ENCODE assay signal across 14 cellular contexts in the genomic region with DNA sequence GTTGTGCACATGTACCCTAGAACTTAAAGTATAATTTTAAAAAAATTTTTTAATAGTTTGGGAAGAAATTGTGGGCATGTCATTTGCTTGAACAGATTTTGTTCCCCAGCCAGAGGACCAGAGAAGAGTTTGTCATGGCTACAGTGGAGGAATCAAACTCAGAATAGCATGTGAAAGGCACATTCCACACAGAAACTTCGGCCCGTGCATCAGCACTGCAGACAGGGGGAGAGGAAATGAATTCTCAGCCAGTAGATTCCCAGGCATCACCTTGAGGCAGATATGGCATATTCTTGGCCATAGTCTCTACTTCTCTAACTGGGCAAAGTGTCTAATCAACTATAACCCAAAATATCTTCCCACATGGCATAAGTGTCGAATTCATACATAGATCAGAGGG.
DNase-seq lines count a peak whose midpoint lies in the region; ATAC-seq and TF ChIP-seq lines count a peak whose summit lies in the region.
"Had no signal": no experiment of that assay in that cellular context is flagged by ENCODE, and none has a peak within 500 bp of the region (broad histone marks: within the 10 kb centered on the region; RNA-seq: fewer than 3 reads in every experiment).

No MANE protein-coding gene starts in this region.

- no peak for ATAC-seq in gastrocnemius medialis
- ATAC-seq: stimulated activated naive CD8-positive, alpha-beta T cell treated with anti-CD3 and anti-CD28 coated beads, Interleukin-15, Interleukin-2, amounts not matched to agents 100 U/mL and 50 U/mL, for 24 hours had no signal

- no peaks in the 10 kb centered on the region for H3K9me2 ChIP-seq in Karpas-422 (replicated peaks; ENCODE audit: insufficient read depth, low read length)

- H3K4me2 ChIP-seq in Karpas-422 (ENCODE audit: low read depth, low read length, poor library complexity, severe bottlenecking), result no peak overlapping the region

- H3K9me3 Mint-ChIP-seq in T-helper 2 cell treated with Interferon-gamma antibody and Interleukin-4, amounts not matched to agents 5 μg/mL and 100 μg/mL, for 36 hours, result no peaks in the 10 kb centered on the region

- peak overlapping the region; percentile 83 for H3K27ac Mint-ChIP-seq in T-helper 2 cell treated with Interferon-gamma antibody and Interleukin-4, amounts not matched to agents 5 μg/mL and 100 μg/mL, for 36 hours

- H3K27me3 ChIP-seq in Karpas-422 (ENCODE audit: low read length) (no peaks in the 10 kb centered on the region), gastrocnemius medialis (no peaks in the 10 kb centered on the region)
- H3K27me3 ChIP-seq: left lung had no signal

- no peaks in the 10 kb centered on the region for H3K27me3 Mint-ChIP-seq in T-helper 2 cell treated with Interferon-gamma antibody and Interleukin-4, amounts not matched to agents 5 μg/mL and 100 μg/mL, for 36 hours (ENCODE audit: low read depth)

- H3K9ac ChIP-seq in Karpas-422 (ENCODE audit: low read length), result no peak overlapping the region

- TF ChIP-seq CTCF in choroid plexus epithelial cell (conservative IDR thresholded peaks at IDR 0.05; ENCODE audit: low read depth, low read length), result peak; percentile 36
- no peak for TF ChIP-seq CTCF in gastrocnemius medialis (IDR thresholded peaks at IDR 0.05 in 4 of 5, conservative IDR thresholded peaks at IDR 0.05 in 1 of 5)
- no peak for TF ChIP-seq CTCF in GM10266 (IDR thresholded peaks at IDR 0.05; ENCODE audit: control insufficient read depth, insufficient read depth, low read depth, missing control alignments)

- H3K4me3 ChIP-seq in Karpas-422 (ENCODE audit: low read length) (no peak overlapping the region), choroid plexus epithelial cell (ENCODE audit: low read depth, low read length) (no peak overlapping the region), gastrocnemius medialis (no peak overlapping the region)
- H3K4me3 ChIP-seq: K562, left lung had no signal

- intact Hi-C loops in gastrocnemius medialis (cut with DNase I; ENCODE audit: low total_unique reads), result loop anchor here (5.0 kb wide), 3 partner anchors 88 to 363 kb away; no protein-coding TSS in a partner anchor

- H3K4me3 Mint-ChIP-seq in T-helper 2 cell treated with Interferon-gamma antibody and Interleukin-4, amounts not matched to agents 5 μg/mL and 100 μg/mL, for 36 hours, result no peak overlapping the region

- no peak for TF ChIP-seq POLR2A in gastrocnemius medialis (IDR thresholded peaks at IDR 0.05)

- H4K20me1 ChIP-seq in Karpas-422 (ENCODE audit: insufficient read depth, low read depth, low read length), result no peaks in the 10 kb centered on the region

- peak overlapping the region; percentile 47 for H3K27ac ChIP-seq in Karpas-422 (ENCODE audit: low read length)
- peak overlapping the region; percentile 19 to 81 (median 73) for H3K27ac ChIP-seq in gastrocnemius medialis

- in situ Hi-C loops in gastrocnemius medialis (cut with MboI; ENCODE audit: low sequenced_read_pairs in 4 of 4), result loop anchor here in 3 of 4 donors (5.0 to 25.0 kb wide), 3 partner anchors 258 to 663 kb away; no protein-coding TSS in a partner anchor

- DNase-seq in T-helper 2 cell treated with Interferon-gamma antibody and Interleukin-4, amounts not matched to agents 5 μg/mL and 100 μg/mL, for 36 hours (ENCODE audit: low spot score), result no peak
- no peak for DNase-seq in T-helper 2 cell
- DNase-seq in Karpas-422, result no peak
- peak; percentile 56 for DNase-seq in choroid plexus epithelial cell (ENCODE audit: low read depth)
- DNase-seq in gastrocnemius medialis, result no peak
- DNase-seq in glomerular visceral epithelial cell (ENCODE audit: extremely low spot score), result no peak
- no peak for DNase-seq in GM19240 (ENCODE audit: insufficient read length, low spot score)
- no peak for DNase-seq in GM10266 (ENCODE audit: extremely low spot score)
- DNase-seq: activated T-cell treated with anti-CD3 and anti-CD28 coated beads, Interleukin-2, amount 50 U/mL, for 48 hours; left lung; NCI-H2081 treated with DMSO at 0.1 percent for 48 hours; stimulated activated CD4-positive, alpha-beta T cell treated with anti-CD3 and anti-CD28 coated beads, Interleukin-2, amount 100 ng/mL, for 48 hours; stimulated activated naive CD8-positive, alpha-beta T cell treated with anti-CD3 and anti-CD28 coated beads, Interleukin-15, Interleukin-2, amounts not matched to agents 100 U/mL and 50 U/mL, for 24 hours had no signal

- peaks cover 90% of the 10 kb centered on the region for H3K4me1 Mint-ChIP-seq in T-helper 2 cell treated with Interferon-gamma antibody and Interleukin-4, amounts not matched to agents 5 μg/mL and 100 μg/mL, for 36 hours (ENCODE audit: low read depth)

- H3K36me3 ChIP-seq in Karpas-422 (ENCODE audit: insufficient read depth, low read length), result no peaks in the 10 kb centered on the region
- H3K36me3 ChIP-seq in gastrocnemius medialis, result no peaks in the 10 kb centered on the region
- H3K36me3 ChIP-seq: left lung had no signal

- peaks cover 91% of the 10 kb centered on the region for H3K4me1 ChIP-seq in Karpas-422 (ENCODE audit: low read length)
- peaks cover 27 to 67% of the 10 kb centered on the region in 2 donors for H3K4me1 ChIP-seq in gastrocnemius medialis

- H3K79me2 ChIP-seq in Karpas-422 (ENCODE audit: low read length), result no peaks in the 10 kb centered on the region

- H3K9me3 ChIP-seq in Karpas-422 (ENCODE audit: low read length) (no peaks in the 10 kb centered on the region), gastrocnemius medialis (no peaks in the 10 kb centered on the region)
- H3K9me3 ChIP-seq: left lung had no signal

- peaks cover 56% of the 10 kb centered on the region for H3K36me3 Mint-ChIP-seq in T-helper 2 cell treated with Interferon-gamma antibody and Interleukin-4, amounts not matched to agents 5 μg/mL and 100 μg/mL, for 36 hours (ENCODE audit: low read depth)

- no peak overlapping the region for H2AFZ ChIP-seq in Karpas-422 (ENCODE audit: low read length)
